Comparison of ENCODE assay signal across 27 cellular contexts in genomic region chr4:61714387-61714890, GRCh38.
"Had no signal": no experiment of that assay in that cellular context is flagged by ENCODE, and none has a peak within 500 bp of the region (broad histone marks: within the 10 kb centered on the region; RNA-seq: fewer than 3 reads in every experiment).

No MANE protein-coding gene starts in this region.

- H3K27ac ChIP-seq: dorsolateral prefrontal cortex, ovary, psoas muscle, right lobe of liver, suprapubic skin, transverse colon, upper lobe of right lung, uterus had no signal

- DNase-seq: cerebellar nuclear complex; dorsolateral prefrontal cortex; effector CD4-positive, alpha-beta T cell; immature natural killer cell; islet precursor cell; kidney glomerular epithelial cell; left colon; mesenchymal stem cell; midbrain; naive thymus-derived CD8-positive, alpha-beta T cell; nephron progenitor cell; occipital lobe; ovary; posterior cingulate gyrus; psoas muscle; right lobe of liver; stimulated activated CD4-positive, alpha-beta T cell treated with anti-CD3 and anti-CD28 coated beads, Interleukin-12 subunit alpha, Interleukin-12 subunit beta, amount 100 ng/mL, for 4 hours; stimulated activated CD4-positive, alpha-beta T cell treated with anti-CD3 and anti-CD28 coated beads, Interleukin-1b, Interleukin-23, amount 100 ng/mL, for 48 hours; stimulated activated CD4-positive, alpha-beta T cell treated with anti-CD3 and anti-CD28 coated beads, Interleukin-4, amount 100 ng/mL, for 1 hour; stimulated activated CD8-positive, alpha-beta memory T cell treated with anti-CD3 and anti-CD28 coated beads, Interleukin-4, amount 100 ng/mL, for 48 hours; stimulated activated naive CD4-positive, alpha-beta T cell; stimulated activated naive CD8-positive, alpha-beta T cell treated with anti-CD3 and anti-CD28 coated beads, Interleukin-15, amount 100 ng/mL, for 72 hours; transverse colon; upper lobe of right lung; uterus had no signal

- H3K27me3 Mint-ChIP-seq: naive thymus-derived CD8-positive, alpha-beta T cell; stimulated activated naive CD8-positive, alpha-beta T cell treated with anti-CD3 and anti-CD28 coated beads, Interleukin-15, amount 100 ng/mL, for 72 hours had no signal

- H3K27me3 ChIP-seq: dorsolateral prefrontal cortex, ovary, right lobe of liver, suprapubic skin, transverse colon, upper lobe of right lung, uterus had no signal

- H3K9me3 Mint-ChIP-seq: nephron progenitor cell; stimulated activated naive CD8-positive, alpha-beta T cell treated with anti-CD3 and anti-CD28 coated beads, Interleukin-15, amount 100 ng/mL, for 72 hours had no signal

- ATAC-seq: left colon; naive thymus-derived CD8-positive, alpha-beta T cell; psoas muscle; right lobe of liver; stimulated activated naive CD8-positive, alpha-beta T cell treated with anti-CD3 and anti-CD28 coated beads, Interleukin-15, amount 100 ng/mL, for 72 hours; upper lobe of right lung had no signal

- H3K9me3 ChIP-seq: ovary, psoas muscle, right lobe of liver, suprapubic skin, transverse colon, upper lobe of right lung, uterus had no signal

- H3K4me3 Mint-ChIP-seq: immature natural killer cell; naive thymus-derived CD8-positive, alpha-beta T cell; nephron progenitor cell; stimulated activated naive CD8-positive, alpha-beta T cell treated with anti-CD3 and anti-CD28 coated beads, Interleukin-15, amount 100 ng/mL, for 72 hours had no signal

- H3K36me3 Mint-ChIP-seq: immature natural killer cell; naive thymus-derived CD8-positive, alpha-beta T cell had no signal

- H3K27ac Mint-ChIP-seq: immature natural killer cell; naive thymus-derived CD8-positive, alpha-beta T cell; nephron progenitor cell; stimulated activated naive CD8-positive, alpha-beta T cell treated with anti-CD3 and anti-CD28 coated beads, Interleukin-15, amount 100 ng/mL, for 72 hours had no signal

- H3K4me1 ChIP-seq: psoas muscle, right lobe of liver, suprapubic skin, upper lobe of right lung, uterus had no signal

- H3K36me3 ChIP-seq: ovary, right lobe of liver, suprapubic skin, transverse colon, upper lobe of right lung, uterus had no signal

- H3K4me3 ChIP-seq: dorsolateral prefrontal cortex, ovary, psoas muscle, right lobe of liver, smooth muscle cell, suprapubic skin, transverse colon, upper lobe of right lung, uterus had no signal

- H3K4me1 Mint-ChIP-seq: immature natural killer cell; naive thymus-derived CD8-positive, alpha-beta T cell; stimulated activated naive CD8-positive, alpha-beta T cell treated with anti-CD3 and anti-CD28 coated beads, Interleukin-15, amount 100 ng/mL, for 72 hours had no signal
